ENCODE assay signal across 15 cellular contexts in the genomic region with DNA sequence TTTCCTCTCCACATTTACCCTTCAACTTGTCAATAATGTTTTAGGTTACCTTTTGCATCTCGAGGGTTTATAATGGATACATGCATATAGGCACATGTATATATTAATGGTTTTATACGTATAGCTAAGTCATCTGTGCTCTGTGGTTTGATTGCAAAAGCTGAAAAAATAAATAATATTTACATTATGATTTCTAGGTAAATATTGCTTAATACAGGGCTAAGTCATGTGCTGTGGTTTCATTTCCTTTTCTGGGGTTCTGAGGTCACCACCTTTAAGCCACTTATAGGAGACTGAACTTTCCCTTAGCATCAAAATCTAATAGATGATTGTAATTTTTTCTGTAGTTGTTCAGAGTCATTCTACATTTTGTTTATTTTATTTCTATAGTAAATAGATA. TPM values are rescaled to one million over a fixed set of nuclear protein-coding genes. Genes with fewer than 3 reads are reported as not detected.
DNase-seq lines count a peak whose midpoint lies in the region; ATAC-seq and TF ChIP-seq lines count a peak whose summit lies in the region.
"Had no signal": no experiment of that assay in that cellular context is flagged by ENCODE, and none has a peak within 500 bp of the region (broad histone marks: within the 10 kb centered on the region; RNA-seq: fewer than 3 reads in every experiment).

No MANE protein-coding gene starts in this region.

- no peak for TF ChIP-seq POLR2A in prostate gland (IDR thresholded peaks at IDR 0.05)

- no peaks in the 10 kb centered on the region for H3K36me3 ChIP-seq in prostate gland

- H3K27me3 ChIP-seq in prostate gland (replicated peaks; ENCODE audit: insufficient read depth) (no peaks in the 10 kb centered on the region), foreskin keratinocyte (no peaks in the 10 kb centered on the region)

- TF ChIP-seq CTCF in choroid plexus epithelial cell (conservative IDR thresholded peaks at IDR 0.05; ENCODE audit: low read depth, low read length), result no peak
- no peak for TF ChIP-seq CTCF in prostate gland (IDR thresholded peaks at IDR 0.05)
- TF ChIP-seq CTCF in foreskin keratinocyte (conservative IDR thresholded peaks at IDR 0.05), result no peak

- H3K27ac ChIP-seq in prostate gland (peak overlapping the region; percentile 74 to 78), foreskin keratinocyte (no peak overlapping the region)

- no peak for ATAC-seq in foreskin keratinocyte

- H3K9me3 ChIP-seq in prostate gland, result no peaks in the 10 kb centered on the region
- H3K9me3 ChIP-seq: SK-N-SH had no signal

- intact Hi-C loops in prostate gland (cut with DNase I), result no loop called here

- peak; percentile 71 for DNase-seq in DMS53 (lab: John Stamatoyannopoulos, UW)
- DNase-seq in MV-4-11 (lab: John Stamatoyannopoulos, UW), result peak; percentile 73
- peak; percentile 25 for DNase-seq in choroid plexus epithelial cell (ENCODE audit: low read depth)
- DNase-seq in prostate gland (ENCODE audit: low spot score), result no peak
- no peak for DNase-seq in NCI-H1436 (lab: John Stamatoyannopoulos, UW)
- DNase-seq in kidney tubule cell (ENCODE audit: low spot score), result no peak
- no peak for DNase-seq in GM19238 (ENCODE audit: insufficient read length, low spot score)
- DNase-seq in foreskin keratinocyte, result no peak
- DNase-seq: activated CD4-positive, alpha-beta T cell treated with anti-CD3 and anti-CD28 coated beads, Interleukin-2, amount 10 ng/mL, durations not matched to agents 7 days and 5 days; activated gamma-delta T cell; NCI-H1105; NCI-H526 treated with DMSO at 0.1 percent for 48 hours; SK-N-SH; stimulated activated CD4-positive, alpha-beta T cell treated with anti-CD3 and anti-CD28 coated beads, Interleukin-2, amount 100 ng/mL, for 24 hours; stimulated activated naive CD4-positive, alpha-beta T cell had no signal

- H3K4me1 ChIP-seq in prostate gland (replicated peaks) (peaks cover 6% of the 10 kb centered on the region), foreskin keratinocyte (peaks cover 23% of the 10 kb centered on the region)

- H3K4me3 ChIP-seq in choroid plexus epithelial cell (ENCODE audit: low read depth, low read length) (no peak overlapping the region), prostate gland (no peak overlapping the region)

- 75% methylated on average over 2 of the region's 2 CpGs for WGBS in prostate gland

RNA-seq across cellular contexts. Expression of a gene that starts 33.1 kb away (rescaled TPM):
- 100 to 1,000 TPM; 219 to 248 TPM for total RNA-seq in prostate gland
- 23.0 and 27.5 TPM in 2 replicates for total RNA-seq in foreskin keratinocyte
- 2.2 and 2.8 TPM in 2 replicates for polyA plus RNA-seq in foreskin keratinocyte

Comparison
In these comparisons a context has a peak if more than half of its experiments do, and no peak if none do; other contexts are left out.
1. DNase-seq: peak in DMS53 (single experiment), MV-4-11 (single experiment) and choroid plexus epithelial cell (single experiment); none in prostate gland (single experiment), NCI-H1436 (single experiment), kidney tubule cell (single experiment), GM19238 (single experiment) and foreskin keratinocyte (0 of 2).